13 cellular contexts compared by ENCODE assay signal in the genomic region with DNA sequence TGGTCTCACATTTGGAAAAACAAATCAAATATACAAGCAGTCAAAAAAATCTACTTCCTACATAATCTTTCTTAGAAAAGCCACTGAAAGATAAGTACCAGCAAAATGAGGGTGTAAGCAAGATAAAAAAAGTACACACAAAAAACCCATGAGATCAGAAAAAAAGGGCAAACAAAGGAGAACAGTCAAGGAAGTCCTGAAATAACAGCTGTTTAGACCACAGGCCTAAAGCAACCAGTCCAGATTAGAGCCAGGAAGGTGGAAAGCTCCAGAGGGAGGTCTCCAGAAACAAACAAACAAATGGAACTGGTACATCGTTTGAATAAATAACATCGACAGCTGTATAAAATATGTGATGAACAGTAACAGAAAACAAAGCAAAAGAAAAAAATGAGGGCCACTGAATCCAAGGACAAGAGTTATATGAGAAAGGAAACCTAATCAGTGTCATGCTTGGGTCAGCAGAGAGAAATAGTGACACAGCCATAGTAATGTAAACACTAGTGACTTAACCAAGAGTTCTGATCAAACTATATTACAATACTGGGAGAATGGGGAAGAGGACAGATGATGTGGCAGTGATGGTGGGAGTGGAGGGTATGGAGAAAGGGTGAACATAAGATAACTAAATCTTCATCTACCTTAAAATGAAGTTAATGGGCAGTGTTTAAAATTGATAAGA.
DNase-seq lines count a peak whose midpoint lies in the region; ATAC-seq and TF ChIP-seq lines count a peak whose summit lies in the region.
"Had no signal": no experiment of that assay in that cellular context is flagged by ENCODE, and none has a peak within 500 bp of the region (broad histone marks: within the 10 kb centered on the region; RNA-seq: fewer than 3 reads in every experiment).

No MANE protein-coding gene starts in this region.

- H3K4me1 Mint-ChIP-seq in CD8-positive, alpha-beta memory T cell = peaks cover 3 to 28% (median 8%) of the 10 kb centered on the region in 3 donors
- H3K4me1 Mint-ChIP-seq in activated T-helper 17 cell treated with anti-CD3 and anti-CD28 coated beads, Interleukin-2, amount 50 U/mL, for 72 hours = peaks cover 15% of the 10 kb centered on the region
- H3K4me1 Mint-ChIP-seq in memory B cell = peaks cover 11% of the 10 kb centered on the region

- no peaks in the 10 kb centered on the region for H3K9me3 Mint-ChIP-seq in CD8-positive, alpha-beta memory T cell
- H3K9me3 Mint-ChIP-seq in activated T-helper 17 cell treated with anti-CD3 and anti-CD28 coated beads, Interleukin-2, amount 50 U/mL, for 72 hours = no peaks in the 10 kb centered on the region
- H3K9me3 Mint-ChIP-seq in memory B cell = no peaks in the 10 kb centered on the region
- H3K9me3 Mint-ChIP-seq: natural killer cell treated with Interleukin-12 subunit alpha and Interleukin-12 subunit beta and Interleukin-15 and Interleukin-18, amount 100 ng/mL, for 72 hours had no signal

- no peaks in the 10 kb centered on the region for H3K27me3 ChIP-seq in CD8-positive, alpha-beta memory T cell (ENCODE audit: insufficient read depth, low read length, poor library complexity, severe bottlenecking)
- H3K27me3 ChIP-seq: sigmoid colon had no signal

- no peak overlapping the region for H3K27ac ChIP-seq in CD8-positive, alpha-beta memory T cell (ENCODE audit: low read depth, low read length)
- H3K27ac ChIP-seq: sigmoid colon had no signal

- peaks cover 4 to 48% (median 20%) of the 10 kb centered on the region in 3 donors for H3K36me3 Mint-ChIP-seq in CD8-positive, alpha-beta memory T cell
- H3K36me3 Mint-ChIP-seq in activated T-helper 17 cell treated with anti-CD3 and anti-CD28 coated beads, Interleukin-2, amount 50 U/mL, for 72 hours (ENCODE audit: low read depth) = peaks cover 44% of the 10 kb centered on the region
- peaks cover 14% of the 10 kb centered on the region for H3K36me3 Mint-ChIP-seq in memory B cell

- H3K4me1 ChIP-seq in CD8-positive, alpha-beta memory T cell (ENCODE audit: insufficient read depth, low read length) = peaks cover 13% of the 10 kb centered on the region
- H3K4me1 ChIP-seq: sigmoid colon had no signal

- no peak for DNase-seq in CD8-positive, alpha-beta memory T cell
- peak; percentile 68 for DNase-seq in LNCaP clone FGC (ENCODE audit: low read depth)
- DNase-seq in memory B cell (ENCODE audit: low spot score in 2 of 2) = no peak
- DNase-seq in anterior cingulate cortex (lab: John Stamatoyannopoulos, UW) = no peak
- DNase-seq in HPDE6-E6E7 (ENCODE audit: extremely low spot score) = no peak
- DNase-seq: activated effector memory CD4-positive, alpha-beta T cell treated with anti-CD3 and anti-CD28 coated beads, Interleukin-2, amount 50 U/mL, for 16 hours; NCI-H1436; sigmoid colon; stimulated activated CD4-positive, alpha-beta T cell treated with anti-CD3 and anti-CD28 coated beads, Interleukin-4, amount 100 ng/mL, for 24 hours had no signal

- POLR2A ChIA-PET in CD8-positive, alpha-beta memory T cell (lab: Charles Lee) = no interaction called here

- peak; percentile 65 for ATAC-seq in activated T-helper 17 cell treated with anti-CD3 and anti-CD28 coated beads, Interleukin-2, amount 50 U/mL, for 72 hours (replicated peaks)
- ATAC-seq in memory B cell (ENCODE audit: low read depth) = no peak
- no peak for ATAC-seq in HG03378 (IDR thresholded peaks at IDR 0.05; ENCODE audit: unreplicated experiment)
- ATAC-seq in HG03135 (IDR thresholded peaks at IDR 0.05; ENCODE audit: unreplicated experiment) = no peak
- ATAC-seq: natural killer cell treated with Interleukin-12 subunit alpha and Interleukin-12 subunit beta and Interleukin-15 and Interleukin-18, amount 100 ng/mL, for 72 hours had no signal

- peaks cover 9% of the 10 kb centered on the region for H3K36me3 ChIP-seq in CD8-positive, alpha-beta memory T cell (ENCODE audit: insufficient read depth, low read length)

- CTCF ChIA-PET in CD8-positive, alpha-beta memory T cell (lab: Charles Lee) = no interaction called here

- no peak for TF ChIP-seq CTCF in LNCaP clone FGC (IDR thresholded peaks at IDR 0.05; ENCODE audit: control insufficient read depth, extremely low read depth, insufficient read depth)

- no peak overlapping the region for H3K4me3 Mint-ChIP-seq in CD8-positive, alpha-beta memory T cell
- peak overlapping the region; percentile 11 for H3K4me3 Mint-ChIP-seq in activated T-helper 17 cell treated with anti-CD3 and anti-CD28 coated beads, Interleukin-2, amount 50 U/mL, for 72 hours
- no peak overlapping the region for H3K4me3 Mint-ChIP-seq in memory B cell
- H3K4me3 Mint-ChIP-seq: natural killer cell treated with Interleukin-12 subunit alpha and Interleukin-12 subunit beta and Interleukin-15 and Interleukin-18, amount 100 ng/mL, for 72 hours had no signal

- no peak overlapping the region for H3K4me3 ChIP-seq in CD8-positive, alpha-beta memory T cell (ENCODE audit: low read length)
- no peak overlapping the region for H3K4me3 ChIP-seq in LNCaP clone FGC (ENCODE audit: low read depth, low read length)
- H3K4me3 ChIP-seq: sigmoid colon had no signal

- H3K27ac Mint-ChIP-seq in CD8-positive, alpha-beta memory T cell = peak overlapping the region in 6 of 8 donors; percentile 3 to 81 (median 61)
- peak overlapping the region; percentile 65 for H3K27ac Mint-ChIP-seq in activated T-helper 17 cell treated with anti-CD3 and anti-CD28 coated beads, Interleukin-2, amount 50 U/mL, for 72 hours
- H3K27ac Mint-ChIP-seq in memory B cell = peak overlapping the region; percentile 1

- no peaks in the 10 kb centered on the region for H3K27me3 Mint-ChIP-seq in CD8-positive, alpha-beta memory T cell
- H3K27me3 Mint-ChIP-seq in activated T-helper 17 cell treated with anti-CD3 and anti-CD28 coated beads, Interleukin-2, amount 50 U/mL, for 72 hours = no peaks in the 10 kb centered on the region
- H3K27me3 Mint-ChIP-seq in memory B cell = no peaks in the 10 kb centered on the region
- H3K27me3 Mint-ChIP-seq: natural killer cell treated with Interleukin-12 subunit alpha and Interleukin-12 subunit beta and Interleukin-15 and Interleukin-18, amount 100 ng/mL, for 72 hours had no signal

- no peaks in the 10 kb centered on the region for H3K9me3 ChIP-seq in CD8-positive, alpha-beta memory T cell (ENCODE audit: low read length)
- H3K9me3 ChIP-seq: sigmoid colon had no signal

Comparison
In these comparisons a context has a peak if more than half of its experiments do, and no peak if none do; other contexts are left out.
1. H3K27ac Mint-ChIP-seq: peak in every context shown above with its lines; median percentile 65 in activated T-helper 17 cell treated with anti-CD3 and anti-CD28 coated beads, Interleukin-2, amount 50 U/mL, for 72 hours; 61 in CD8-positive, alpha-beta memory T cell; 1 in memory B cell.